ENCODE assay signal across 8 cellular contexts in genomic region chr12:49231881-49232650, GRCh38. TPM values are rescaled to one million over a fixed set of nuclear protein-coding genes. Genes with fewer than 3 reads are reported as not detected.
DNase-seq lines count a peak whose midpoint lies in the region; TF ChIP-seq lines count a peak whose summit lies in the region.

No MANE protein-coding gene starts in this region.

- CTCF ChIA-PET in RWPE1 (lab: Yijun Ruan, JAX): interaction anchor here (0.6 to 1.0 kb wide), 3 partner anchors 9 to 154 kb away, joined by 3 to 5 read pairs (median 3); no protein-coding TSS in a partner anchor

- H3K4me1 ChIP-seq in ectodermal cell (ENCODE audit: control insufficient read depth, insufficient read depth, low read length): peaks cover 37% of the 10 kb centered on the region

- intact Hi-C loops in posterior vena cava (cut with DNase I): loop anchor here (5.0 to 10.0 kb wide), 3 partner anchors 97 to 147 kb away; partner anchors contain the start of gene TUBA1B (in 2 of the 2)

- DNase-seq in DMS153 (lab: John Stamatoyannopoulos, UW): peak; percentile 56
- peak; percentile 52 for DNase-seq in NCI-H2196 treated with DMSO at 0.1 percent for 48 hours (lab: John Stamatoyannopoulos, UW; ENCODE audit: unreplicated experiment)
- peak; percentile 23 for DNase-seq in posterior vena cava (ENCODE audit: low spot score)
- no peak for DNase-seq in stimulated activated CD4-positive, alpha-beta T cell treated with anti-CD3 and anti-CD28 coated beads, Interleukin-2, amount 100 ng/mL, for 48 hours
- no peak for DNase-seq in NAMALWA (ENCODE audit: low spot score)
- DNase-seq in RWPE1 (ENCODE audit: low spot score): no peak
- DNase-seq in activated CD8-positive, alpha-beta memory T cell treated with anti-CD3 and anti-CD28 coated beads, Interleukin-2, amount 50 U/mL, for 48 hours: no peak

- H3K27ac ChIP-seq in ectodermal cell (ENCODE audit: insufficient read depth, low read depth, low read length, poor library complexity, severe bottlenecking) (peak overlapping the region; percentile 94), RWPE1 (no peak overlapping the region)

- POLR2A ChIA-PET in RWPE1 (lab: Yijun Ruan, JAX; ENCODE audit: low non-redundant PET): interaction anchor here (0.6 to 0.7 kb wide), 2 partner anchors 39 to 154 kb away, joined by 3 to 6 read pairs; no protein-coding TSS in a partner anchor

- no peak overlapping the region for H3K4me3 ChIP-seq in ectodermal cell (ENCODE audit: insufficient read depth, low read depth, low read length)

- WGBS in ectodermal cell, 2 experiments: 69 to 74% methylated on average over 8 of the region's 9 CpGs

- TF ChIP-seq CTCF in RWPE1 (conservative IDR thresholded peaks at IDR 0.05; ENCODE audit: low read depth): no peak

- H3K36me3 ChIP-seq in ectodermal cell (ENCODE audit: control insufficient read depth, insufficient read depth, low read length): no peaks in the 10 kb centered on the region

- no peaks in the 10 kb centered on the region for H3K27me3 ChIP-seq in ectodermal cell (ENCODE audit: control insufficient read depth, insufficient read depth, low read length, poor library complexity, severe bottlenecking)

- H3K9me3 ChIP-seq in ectodermal cell (ENCODE audit: control insufficient read depth, low read length): no peaks in the 10 kb centered on the region

RNA-seq across cellular contexts. Expression of gene TUBA1C, which starts 32.8 kb away (rescaled TPM):
- polyA plus RNA-seq in ectodermal cell (2013, experiment 1 of 4): 483 TPM
- polyA plus RNA-seq in ectodermal cell (2013, experiment 2 of 4): 449 TPM
- polyA plus RNA-seq in ectodermal cell (2013, experiment 3 of 4): 493 TPM
- polyA plus RNA-seq in ectodermal cell (2013, experiment 4 of 4): 518 TPM
- 100 to 1,000 TPM; 172 to 219 TPM for total RNA-seq in posterior vena cava

RNA-seq across cellular contexts. Expression of gene TUBA1A, which starts 43.2 kb away (rescaled TPM):
- polyA plus RNA-seq in ectodermal cell (2013, experiment 1 of 4): 1,671 TPM
- polyA plus RNA-seq in ectodermal cell (2013, experiment 2 of 4): 1,656 TPM
- polyA plus RNA-seq in ectodermal cell (2013, experiment 3 of 4): 1,432 TPM
- 1,669 TPM for polyA plus RNA-seq in ectodermal cell (2013, experiment 4 of 4)
- total RNA-seq in posterior vena cava: 100 to 1,000 TPM; 240 to 247 TPM

Comparison
In these comparisons a context has a peak if more than half of its experiments do, and no peak if none do; other contexts are left out.
1. DNase-seq: peak in DMS153 (single experiment), NCI-H2196 treated with DMSO at 0.1 percent for 48 hours (single experiment) and posterior vena cava (single experiment); none in stimulated activated CD4-positive, alpha-beta T cell treated with anti-CD3 and anti-CD28 coated beads, Interleukin-2, amount 100 ng/mL, for 48 hours (0 of 2), NAMALWA (single experiment), RWPE1 (single experiment) and activated CD8-positive, alpha-beta memory T cell treated with anti-CD3 and anti-CD28 coated beads, Interleukin-2, amount 50 U/mL, for 48 hours (single experiment).